In genomic region chr9:88812938-88813670, GRCh38 we compare ENCODE assay signal across 26 cellular contexts.
DNase-seq lines count a peak whose midpoint lies in the region; ATAC-seq and TF ChIP-seq lines count a peak whose summit lies in the region.
"Had no signal": no experiment of that assay in that cellular context is flagged by ENCODE, and none has a peak within 500 bp of the region (broad histone marks: within the 10 kb centered on the region; RNA-seq: fewer than 3 reads in every experiment).

No MANE protein-coding gene starts in this region.

- intact Hi-C loops in left cardiac atrium (cut with DNase I) (no loop called here), vagina (cut with DNase I) (no loop called here)

- H3K36me3 Mint-ChIP-seq in brain, result no peaks in the 10 kb centered on the region

- H3K4me1 ChIP-seq in cardiac muscle cell (ENCODE audit: low read depth) (peaks cover 32% of the 10 kb centered on the region), vagina (peaks cover 18% of the 10 kb centered on the region)
- H3K4me1 ChIP-seq: BLaER1 had no signal

- no peaks in the 10 kb centered on the region for H3K9me3 ChIP-seq in cardiac muscle cell (ENCODE audit: low read depth)
- H3K9me3 ChIP-seq in vagina, result no peaks in the 10 kb centered on the region
- H3K9me3 ChIP-seq: BLaER1 had no signal

- H3K9me3 Mint-ChIP-seq in brain, result no peaks in the 10 kb centered on the region
- H3K9me3 Mint-ChIP-seq: CD4-positive, alpha-beta T cell had no signal

- no peaks in the 10 kb centered on the region for H3K27me3 Mint-ChIP-seq in brain

- no peak for TF ChIP-seq POLR2A in vagina (IDR thresholded peaks at IDR 0.05)

- DNase-seq in cardiac muscle cell (ENCODE audit: low read depth in 1 of 2, low spot score in 1 of 2), result no peak
- no peak for DNase-seq in left cardiac atrium
- DNase-seq in iPS-NIHi11 (ENCODE audit: low spot score), result peak; percentile 41
- peak in 1 of 2 donors; percentile 93 for DNase-seq in vagina (ENCODE audit: extremely low spot score in 2 of 2)
- no peak for DNase-seq in occipital lobe (lab: John Stamatoyannopoulos, UW)
- DNase-seq in OCI-M2 (lab: John Stamatoyannopoulos, UW; ENCODE audit: unreplicated experiment), result no peak
- DNase-seq: ACHN; CD4-positive, alpha-beta T cell; COR-L47; DMS79 treated with DMSO at 0.1 percent for 48 hours; NCI-H1105; NCI-H146; NCI-H2029; NCI-H226; NCI-H510A treated with DMSO at 0.1 percent for 48 hours; NCI-H774; NK-92 treated with Interleukin-12 subunit alpha and Interleukin-12 subunit beta, amount 100 ng/mL, for 24 hours had no signal

- peak overlapping the region in 4 of 5 experiments; percentile 57 to 84 (median 63) for H3K27ac Mint-ChIP-seq in brain
- H3K27ac Mint-ChIP-seq: CD4-positive, alpha-beta T cell had no signal

- no peaks in the 10 kb centered on the region for H3K27me3 ChIP-seq in cardiac muscle cell
- no peaks in the 10 kb centered on the region for H3K27me3 ChIP-seq in vagina
- H3K27me3 ChIP-seq: BLaER1 had no signal

- peaks cover 62% of the 10 kb centered on the region for H3K4me1 Mint-ChIP-seq in brain

- peak overlapping the region in 1 of 5 experiments; percentile 18 for H3K4me3 Mint-ChIP-seq in brain
- H3K4me3 Mint-ChIP-seq: CD4-positive, alpha-beta T cell had no signal

- H3K4me3 ChIP-seq in cardiac muscle cell (no peak overlapping the region), vagina (no peak overlapping the region)
- H3K4me3 ChIP-seq: BLaER1, GM12878 had no signal

- ATAC-seq in left cardiac atrium (no peak), GM19452 (IDR thresholded peaks at IDR 0.05; ENCODE audit: unreplicated experiment) (no peak)
- ATAC-seq: GM12878, Panc1, SK-N-SH treated with all-trans-retinoic acid at 6 μM for 48 hours had no signal

- H3K27ac ChIP-seq in cardiac muscle cell (peak overlapping the region; percentile 44), vagina (peak overlapping the region; percentile 4)
- H3K27ac ChIP-seq: 22Rv1, BLaER1, HL-60, KMS-11 had no signal

- no peak for TF ChIP-seq CTCF in cardiac muscle cell (IDR thresholded peaks at IDR 0.05; ENCODE audit: low read depth, low read length)
- TF ChIP-seq CTCF in brain (conservative IDR thresholded peaks at IDR 0.05), result no peak
- no peak for TF ChIP-seq CTCF in vagina (IDR thresholded peaks at IDR 0.05)

- H3K36me3 ChIP-seq in cardiac muscle cell (no peaks in the 10 kb centered on the region), vagina (no peaks in the 10 kb centered on the region)
- H3K36me3 ChIP-seq: BLaER1 had no signal
